Comparison of ENCODE assay signal across 33 cellular contexts in genomic region chrX:95718746-95719145, GRCh38.
"Had no signal": no experiment of that assay in that cellular context is flagged by ENCODE, and none has a peak within 500 bp of the region (broad histone marks: within the 10 kb centered on the region; RNA-seq: fewer than 3 reads in every experiment).

No MANE protein-coding gene starts in this region.

- H3K9me3 ChIP-seq: MG63, Peyer's patch had no signal

- H3K4me1 Mint-ChIP-seq: activated CD4-positive, alpha-beta T cell treated with anti-CD3 and anti-CD28 coated beads, Interleukin-2, amount 10 ng/mL, durations not matched to agents 24 days and 14 days; activated naive CD8-positive, alpha-beta T cell treated with anti-CD3 and anti-CD28 coated beads for 36 hours; activated T-helper 17 cell treated with anti-CD3 and anti-CD28 coated beads, Interleukin-2, amount 50 U/mL, for 72 hours; central memory CD8-positive, alpha-beta T cell had no signal

- H3K4me3 ChIP-seq: cardiac muscle cell, MG63, Peyer's patch had no signal

- H3K36me3 ChIP-seq: brain microvascular endothelial cell, cardiac muscle cell, MG63, Peyer's patch had no signal

- H3K27ac Mint-ChIP-seq: activated CD4-positive, alpha-beta T cell treated with anti-CD3 and anti-CD28 coated beads, Interleukin-2, amount 10 ng/mL, durations not matched to agents 24 days and 14 days; activated CD8-positive, alpha-beta T cell treated with anti-CD3 and anti-CD28 coated beads for 36 hours; activated naive CD8-positive, alpha-beta T cell treated with anti-CD3 and anti-CD28 coated beads for 36 hours; activated T-cell treated with anti-CD3 and anti-CD28 coated beads, Interleukin-2, amount 50 U/mL, for 72 hours; activated T-helper 17 cell treated with anti-CD3 and anti-CD28 coated beads, Interleukin-2, amount 50 U/mL, for 72 hours had no signal

- H3K27ac ChIP-seq: brain microvascular endothelial cell, cardiac muscle cell, Peyer's patch, RWPE1 had no signal

- H3K27me3 ChIP-seq: brain microvascular endothelial cell, cardiac muscle cell, MG63, Peyer's patch had no signal

- H3K9me3 Mint-ChIP-seq: activated CD4-positive, alpha-beta T cell treated with anti-CD3 and anti-CD28 coated beads, Interleukin-2, amount 10 ng/mL, durations not matched to agents 24 days and 14 days; activated CD8-positive, alpha-beta T cell treated with anti-CD3 and anti-CD28 coated beads for 36 hours; activated naive CD8-positive, alpha-beta T cell treated with anti-CD3 and anti-CD28 coated beads for 36 hours had no signal

- H3K27me3 Mint-ChIP-seq: activated CD4-positive, alpha-beta T cell treated with anti-CD3 and anti-CD28 coated beads, Interleukin-2, amount 10 ng/mL, durations not matched to agents 24 days and 14 days; activated CD8-positive, alpha-beta T cell treated with anti-CD3 and anti-CD28 coated beads for 36 hours; activated naive CD8-positive, alpha-beta T cell treated with anti-CD3 and anti-CD28 coated beads for 36 hours; activated T-helper 17 cell treated with anti-CD3 and anti-CD28 coated beads, Interleukin-2, amount 50 U/mL, for 72 hours; central memory CD8-positive, alpha-beta T cell had no signal

- H3K36me3 Mint-ChIP-seq: activated naive CD8-positive, alpha-beta T cell treated with anti-CD3 and anti-CD28 coated beads for 36 hours had no signal

- H3K4me1 ChIP-seq: Peyer's patch had no signal

- H3K4me3 Mint-ChIP-seq: activated CD4-positive, alpha-beta T cell treated with anti-CD3 and anti-CD28 coated beads, Interleukin-2, amount 10 ng/mL, durations not matched to agents 24 days and 14 days; activated CD8-positive, alpha-beta T cell treated with anti-CD3 and anti-CD28 coated beads for 36 hours; activated naive CD8-positive, alpha-beta T cell treated with anti-CD3 and anti-CD28 coated beads for 36 hours; activated T-cell treated with anti-CD3 and anti-CD28 coated beads, Interleukin-2, amount 50 U/mL, for 72 hours; activated T-helper 17 cell treated with anti-CD3 and anti-CD28 coated beads, Interleukin-2, amount 50 U/mL, for 72 hours; central memory CD8-positive, alpha-beta T cell had no signal

- DNase-seq: activated CD4-positive, alpha-beta T cell treated with anti-CD3 and anti-CD28 coated beads, Interleukin-2, amount 10 ng/mL, durations not matched to agents 24 days and 14 days; activated CD4-positive, alpha-beta T cell treated with anti-CD3 and anti-CD28 coated beads, Interleukin-2, amount 50 U/mL, for 4 hours; activated CD8-positive, alpha-beta T cell treated with anti-CD3 and anti-CD28 coated beads for 36 hours; activated effector memory CD4-positive, alpha-beta T cell treated with anti-CD3 and anti-CD28 coated beads, Interleukin-2, amount 50 U/mL, for 16 hours; activated naive CD4-positive, alpha-beta T cell; activated naive CD4-positive, alpha-beta T cell treated with anti-CD3 and anti-CD28 coated beads, Interleukin-2, amount 50 U/mL, for 16 hours; activated naive CD8-positive, alpha-beta T cell treated with anti-CD3 and anti-CD28 coated beads for 36 hours; activated T-cell treated with anti-CD3 and anti-CD28 coated beads, Interleukin-2, amount 50 U/mL, for 1 hour; activated T-cell treated with anti-CD3 and anti-CD28 coated beads, Interleukin-2, amount 50 U/mL, for 72 hours; amniotic stem cell; aorta; brain microvascular endothelial cell; Karpas-422; KBM-7; MG63; NCI-H1092; NCI-H146; NCI-H187; NCI-H2029 treated with DMSO at 0.1 percent for 48 hours; NCI-H2107; NCI-H2171; NCI-H510A; NCI-H526; NCI-H748 treated with DMSO at 0.1 percent for 48 hours; NK-92 treated with Interleukin-12 subunit alpha and Interleukin-12 subunit beta, amount 100 ng/mL, for 24 hours; PC-3; Peyer's patch; SIG-M5 had no signal

- ATAC-seq: activated CD8-positive, alpha-beta T cell treated with anti-CD3 and anti-CD28 coated beads for 36 hours; activated T-cell treated with anti-CD3 and anti-CD28 coated beads, Interleukin-2, amount 50 U/mL, for 72 hours; activated T-helper 17 cell treated with anti-CD3 and anti-CD28 coated beads, Interleukin-2, amount 50 U/mL, for 72 hours; PC-3; Right ventricle myocardium inferior had no signal
